Comparison of ENCODE assay signal across 1 cellular context in the genomic region with DNA sequence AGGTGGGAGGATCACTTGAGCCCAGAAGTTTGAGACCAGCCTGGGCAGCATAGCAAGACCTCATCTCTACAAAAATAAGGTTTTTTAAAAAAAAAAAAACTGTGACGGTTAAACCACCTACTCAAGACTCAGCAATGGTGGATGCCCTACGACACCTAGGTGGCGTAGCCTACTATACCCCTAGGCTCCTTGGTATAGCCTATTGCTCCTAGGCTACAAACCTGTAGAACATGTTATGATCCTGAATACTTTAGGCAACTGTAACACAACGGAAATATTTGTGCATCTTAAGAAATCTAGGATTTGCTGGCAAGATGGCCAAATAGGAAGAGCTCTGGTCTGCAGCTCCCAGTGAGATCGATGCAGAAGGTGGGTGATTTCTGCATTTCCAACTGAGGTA.
TF ChIP-seq lines count a peak whose summit lies in the region.

No MANE protein-coding gene starts in this region.

TF ChIP-seq in HepG2, 621 proteins besides CTCF, POLR2A, EP300 and RAD21:
- TF ChIP-seq ZNF121 (CRISPR knock-in tag; IDR thresholded peaks at IDR 0.05): peak; percentile 53; the same call in 1 of the 2 replicates
